16 cellular contexts compared by ENCODE assay signal in genomic region chr9:124399999-124400940, GRCh38. TPM values are rescaled to one million over a fixed set of nuclear protein-coding genes. Genes with fewer than 3 reads are reported as not detected.
DNase-seq lines count a peak whose midpoint lies in the region; ATAC-seq lines count a peak whose summit lies in the region.
"Had no signal": no experiment of that assay in that cellular context is flagged by ENCODE, and none has a peak within 500 bp of the region (broad histone marks: within the 10 kb centered on the region; RNA-seq: fewer than 3 reads in every experiment).

No MANE protein-coding gene starts in this region.

- H3K9me3 ChIP-seq in MG63 = no peaks in the 10 kb centered on the region
- no peaks in the 10 kb centered on the region for H3K9me3 ChIP-seq in mesodermal cell (ENCODE audit: control insufficient read depth, low read length)
- no peaks in the 10 kb centered on the region for H3K9me3 ChIP-seq in subcutaneous abdominal adipose tissue (ENCODE audit: control insufficient read depth in 5 of 5, low read length in 5 of 5)

- DNase-seq in MG63 = peak; percentile 41
- DNase-seq in central memory CD8-positive, alpha-beta T cell (ENCODE audit: low spot score in 2 of 2) = no peak
- DNase-seq in activated gamma-delta T cell (lab: John Stamatoyannopoulos, UW) = no peak
- no peak for DNase-seq in iPS-NIHi11 (ENCODE audit: low spot score)
- DNase-seq in SKM-1 (lab: John Stamatoyannopoulos, UW; ENCODE audit: unreplicated experiment) = no peak
- DNase-seq: activated T-cell treated with anti-CD3 and anti-CD28 coated beads for 4 hours; CD4-positive, alpha-beta T cell; NCI-H1436 treated with DMSO at 0.1 percent for 48 hours; stimulated activated CD4-positive, alpha-beta T cell treated with anti-CD3 and anti-CD28 coated beads, Interleukin-1b, Interleukin-23, amount 100 ng/mL, for 48 hours; SW 1271 had no signal

- H3K27me3 ChIP-seq in MG63 = peaks cover 2% of the 10 kb centered on the region; the same call in 1 of the 2 replicates
- no peaks in the 10 kb centered on the region for H3K27me3 ChIP-seq in subcutaneous abdominal adipose tissue (ENCODE audit: control insufficient read depth in 5 of 5, insufficient read depth in 4 of 5, low read length in 5 of 5)

- peak overlapping the region in 1 of 5 donors; percentile 27 for H3K9ac ChIP-seq in subcutaneous abdominal adipose tissue (ENCODE audit: low read length in 5 of 5)

- H3K4me1 ChIP-seq in mesodermal cell (ENCODE audit: control insufficient read depth, insufficient read depth, low read length, poor library complexity, severe bottlenecking) (peaks cover 19% of the 10 kb centered on the region), subcutaneous abdominal adipose tissue (ENCODE audit: control insufficient read depth in 5 of 5, insufficient read depth in 5 of 5, low read length in 5 of 5) (peaks cover 6 to 19% (median 16%) of the 10 kb centered on the region in 5 donors)

- peak overlapping the region; percentile 67 for H3K27ac Mint-ChIP-seq in central memory CD8-positive, alpha-beta T cell (ENCODE audit: low read depth)
- H3K27ac Mint-ChIP-seq: CD4-positive, alpha-beta T cell; progenitor cell of endocrine pancreas had no signal

- no peaks in the 10 kb centered on the region for H3K9me3 Mint-ChIP-seq in central memory CD8-positive, alpha-beta T cell
- H3K9me3 Mint-ChIP-seq: CD4-positive, alpha-beta T cell had no signal

- H3K4me3 ChIP-seq in MG63 (no peak overlapping the region), mesodermal cell (ENCODE audit: extremely low read depth, insufficient read depth, low read length, poor library complexity, severe bottlenecking) (no peak overlapping the region), subcutaneous abdominal adipose tissue (ENCODE audit: low read depth in 1 of 5, low read length in 5 of 5) (no peak overlapping the region)
- H3K4me3 ChIP-seq: coronary artery, K562 had no signal

- 68 to 70% methylated on average over 4 to 8 of the region's 13 CpGs for WGBS in mesodermal cell (ENCODE audit: insufficient coverage in 2 of 2), 2 experiments

- H3K4me3 Mint-ChIP-seq in central memory CD8-positive, alpha-beta T cell = no peak overlapping the region
- H3K4me3 Mint-ChIP-seq: CD4-positive, alpha-beta T cell had no signal

- peaks cover 41% of the 10 kb centered on the region for H3K36me3 Mint-ChIP-seq in central memory CD8-positive, alpha-beta T cell (ENCODE audit: insufficient read depth)

- H3K36me3 ChIP-seq in MG63 = peaks cover 75% of the 10 kb centered on the region
- peaks cover 86% of the 10 kb centered on the region for H3K36me3 ChIP-seq in mesodermal cell (ENCODE audit: control insufficient read depth, insufficient read depth, low read length)
- H3K36me3 ChIP-seq in subcutaneous abdominal adipose tissue (ENCODE audit: control insufficient read depth in 5 of 5, insufficient read depth in 5 of 5, low read length in 5 of 5) = peaks cover 23 to 67% (median 43%) of the 10 kb centered on the region in 5 donors

- no peaks in the 10 kb centered on the region for H3K27me3 Mint-ChIP-seq in central memory CD8-positive, alpha-beta T cell
- H3K27me3 Mint-ChIP-seq: CD4-positive, alpha-beta T cell; progenitor cell of endocrine pancreas had no signal

- no peak for ATAC-seq in central memory CD8-positive, alpha-beta T cell (replicated peaks; ENCODE audit: extremely low read depth, poor library complexity, severe bottlenecking)
- ATAC-seq: activated CD4-positive, CD25-positive, alpha-beta regulatory T cell treated with anti-CD3 and anti-CD28 coated beads, Interleukin-2, amount 50 U/mL, for 24 hours; K562 had no signal

- H3K4me1 Mint-ChIP-seq in central memory CD8-positive, alpha-beta T cell = peaks cover 54% of the 10 kb centered on the region

- H3K27ac ChIP-seq in mesodermal cell (ENCODE audit: low read depth, low read length, severe bottlenecking) = peak overlapping the region; percentile 55
- peak overlapping the region; percentile 41 for H3K27ac ChIP-seq in subcutaneous abdominal adipose tissue (ENCODE audit: low read depth, low read length)

RNA-seq across cellular contexts. Expression of gene PSMB7, which starts 15.0 kb away (rescaled TPM):
- 82.8 and 179 TPM in 2 replicates for total RNA-seq in MG63 (2014; rRNA removed; shearing (Covaris generic); ENCODE audit: low replicate concordance)
- polyA plus RNA-seq in mesodermal cell (2013, experiment 1 of 2) = 234 TPM
- polyA plus RNA-seq in mesodermal cell (2013, experiment 2 of 2) = 220 TPM

RNA-seq across cellular contexts. Expression of gene ADGRD2, which starts 50.0 kb away (rescaled TPM):
- not detected in 2 replicates for total RNA-seq in MG63 (2014; rRNA removed; shearing (Covaris generic); ENCODE audit: low replicate concordance)
- not detected for polyA plus RNA-seq in mesodermal cell (2013, experiment 1 of 2)
- not detected for polyA plus RNA-seq in mesodermal cell (2013, experiment 2 of 2)
- total RNA-seq: CD4-positive, alpha-beta T cell; K562; progenitor cell of endocrine pancreas had no signal
- polyA plus RNA-seq: K562 had no signal
